2 cellular contexts compared by ENCODE assay signal in the genomic region with DNA sequence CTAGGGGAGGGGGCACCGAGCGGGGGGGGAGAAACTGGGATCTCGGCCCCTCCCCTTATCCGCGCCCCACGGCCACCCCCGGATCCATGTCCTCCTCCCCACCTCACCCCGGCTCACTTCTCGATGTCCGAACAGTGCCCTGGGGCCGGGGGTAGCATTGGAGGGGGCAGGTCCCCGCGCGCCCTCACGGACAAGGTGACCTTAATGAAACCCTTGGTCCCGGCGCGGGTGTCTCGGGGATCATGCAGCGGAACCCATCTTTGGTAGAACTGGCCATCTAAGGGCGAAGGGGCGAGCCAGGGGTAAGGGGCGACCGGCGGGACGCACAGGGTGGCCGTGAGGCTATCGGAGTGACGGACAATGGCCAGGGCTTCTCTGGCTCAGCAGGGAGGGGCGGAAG.
TF ChIP-seq lines count a peak whose summit lies in the region.

No MANE protein-coding gene starts in this region.

TF ChIP-seq in GM23338, 12 proteins besides CTCF, POLR2A, EP300 and RAD21 (continued from another document):
- TF ChIP-seq ZNF331 (CRISPR knock-in tag; IDR thresholded peaks at IDR 0.05; ENCODE audit: low read depth) (no peak), JUNB (IDR thresholded peaks at IDR 0.05; ENCODE audit: unreplicated experiment) (no peak), CREB1 (CRISPR knock-in tag; IDR thresholded peaks at IDR 0.05; ENCODE audit: low read depth) (no peak)

TF ChIP-seq in K562, 482 proteins besides CTCF, POLR2A, EP300 and RAD21:
- TF ChIP-seq, protein P1, sequence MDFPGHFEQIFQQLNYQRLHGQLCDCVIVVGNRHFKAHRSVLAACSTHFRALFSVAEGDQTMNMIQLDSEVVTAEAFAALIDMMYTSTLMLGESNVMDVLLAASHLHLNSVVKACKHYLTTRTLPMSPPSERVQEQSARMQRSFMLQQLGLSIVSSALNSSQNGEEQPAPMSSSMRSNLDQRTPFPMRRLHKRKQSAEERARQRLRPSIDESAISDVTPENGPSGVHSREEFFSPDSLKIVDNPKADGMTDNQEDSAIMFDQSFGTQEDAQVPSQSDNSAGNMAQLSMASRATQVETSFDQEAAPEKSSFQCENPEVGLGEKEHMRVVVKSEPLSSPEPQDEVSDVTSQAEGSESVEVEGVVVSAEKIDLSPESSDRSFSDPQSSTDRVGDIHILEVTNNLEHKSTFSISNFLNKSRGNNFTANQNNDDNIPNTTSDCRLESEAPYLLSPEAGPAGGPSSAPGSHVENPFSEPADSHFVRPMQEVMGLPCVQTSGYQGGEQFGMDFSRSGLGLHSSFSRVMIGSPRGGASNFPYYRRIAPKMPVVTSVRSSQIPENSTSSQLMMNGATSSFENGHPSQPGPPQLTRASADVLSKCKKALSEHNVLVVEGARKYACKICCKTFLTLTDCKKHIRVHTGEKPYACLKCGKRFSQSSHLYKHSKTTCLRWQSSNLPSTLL (IDR thresholded peaks at IDR 0.05) = no peak
- TF ChIP-seq, protein P2, sequence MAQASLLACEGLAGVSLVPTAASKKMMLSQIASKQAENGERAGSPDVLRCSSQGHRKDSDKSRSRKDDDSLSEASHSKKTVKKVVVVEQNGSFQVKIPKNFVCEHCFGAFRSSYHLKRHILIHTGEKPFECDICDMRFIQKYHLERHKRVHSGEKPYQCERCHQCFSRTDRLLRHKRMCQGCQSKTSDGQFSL (CRISPR knock-in tag; IDR thresholded peaks at IDR 0.05) = no peak
- TF ChIP-seq, protein P2 (tag; IDR thresholded peaks at IDR 0.05) = 0 out of 4 replicates have a peak, but pooled peaks of 1 of the 2 experiments have one; percentile 20
- TF ChIP-seq, protein P3, sequence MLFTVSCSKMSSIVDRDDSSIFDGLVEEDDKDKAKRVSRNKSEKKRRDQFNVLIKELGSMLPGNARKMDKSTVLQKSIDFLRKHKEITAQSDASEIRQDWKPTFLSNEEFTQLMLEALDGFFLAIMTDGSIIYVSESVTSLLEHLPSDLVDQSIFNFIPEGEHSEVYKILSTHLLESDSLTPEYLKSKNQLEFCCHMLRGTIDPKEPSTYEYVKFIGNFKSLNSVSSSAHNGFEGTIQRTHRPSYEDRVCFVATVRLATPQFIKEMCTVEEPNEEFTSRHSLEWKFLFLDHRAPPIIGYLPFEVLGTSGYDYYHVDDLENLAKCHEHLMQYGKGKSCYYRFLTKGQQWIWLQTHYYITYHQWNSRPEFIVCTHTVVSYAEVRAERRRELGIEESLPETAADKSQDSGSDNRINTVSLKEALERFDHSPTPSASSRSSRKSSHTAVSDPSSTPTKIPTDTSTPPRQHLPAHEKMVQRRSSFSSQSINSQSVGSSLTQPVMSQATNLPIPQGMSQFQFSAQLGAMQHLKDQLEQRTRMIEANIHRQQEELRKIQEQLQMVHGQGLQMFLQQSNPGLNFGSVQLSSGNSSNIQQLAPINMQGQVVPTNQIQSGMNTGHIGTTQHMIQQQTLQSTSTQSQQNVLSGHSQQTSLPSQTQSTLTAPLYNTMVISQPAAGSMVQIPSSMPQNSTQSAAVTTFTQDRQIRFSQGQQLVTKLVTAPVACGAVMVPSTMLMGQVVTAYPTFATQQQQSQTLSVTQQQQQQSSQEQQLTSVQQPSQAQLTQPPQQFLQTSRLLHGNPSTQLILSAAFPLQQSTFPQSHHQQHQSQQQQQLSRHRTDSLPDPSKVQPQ (CRISPR knock-in tag; IDR thresholded peaks at IDR 0.05; ENCODE audit: borderline replicate concordance) = no peak
